Comparison of ENCODE assay signal across 8 cellular contexts in genomic region chr17:7857724-7858486, GRCh38. TPM values are rescaled to one million over a fixed set of nuclear protein-coding genes. Genes with fewer than 3 reads are reported as not detected.
DNase-seq lines count a peak whose midpoint lies in the region; ATAC-seq and TF ChIP-seq lines count a peak whose summit lies in the region.

CYB5D1 (plus strand) TSS chr17:7858003; CDS start chr17:7858135, 132 bp downstream.

- H3K4me3 Mint-ChIP-seq in CD8-positive, alpha-beta T cell, result no peak within 1 kb of the TSS

- peak within 1 kb of the TSS; percentile 90 for H3K9ac ChIP-seq in OCI-LY3 (ENCODE audit: low read length)

- no peaks in the 10 kb centered on the region for H3K27me3 Mint-ChIP-seq in CD8-positive, alpha-beta T cell (ENCODE audit: low read depth)

- H3K79me2 ChIP-seq in OCI-LY3 (ENCODE audit: low read length), result peaks cover 10% of the 10 kb centered on the region; the same call in 1 of the 2 replicates

- H4K20me1 ChIP-seq in OCI-LY3 (ENCODE audit: insufficient read depth, low read length), result no peaks in the 10 kb centered on the region

- H3K27me3 ChIP-seq in CD8-positive, alpha-beta T cell (ENCODE audit: insufficient read depth, low read length), result no peaks in the 10 kb centered on the region
- no peaks in the 10 kb centered on the region for H3K27me3 ChIP-seq in OCI-LY3 (ENCODE audit: low read depth, low read length)
- H3K27me3 ChIP-seq in esophagus (ENCODE audit: control insufficient read depth in 1 of 2, insufficient read depth in 2 of 2, low read length in 2 of 2), result no peaks in the 10 kb centered on the region
- no peaks in the 10 kb centered on the region for H3K27me3 ChIP-seq in muscle layer of duodenum (ENCODE audit: low read depth, low read length)

- peak within 1 kb of the TSS; percentile 71 for H3K27ac Mint-ChIP-seq in CD8-positive, alpha-beta T cell

- WGBS in esophagus, 2 donors, result 2% methylated on average over 48 of the region's 48 CpGs

- H3K27ac ChIP-seq in CD8-positive, alpha-beta T cell (ENCODE audit: low read depth, low read length), result peak within 1 kb of the TSS; percentile 94
- peak within 1 kb of the TSS; percentile 92 for H3K27ac ChIP-seq in OCI-LY3 (ENCODE audit: low read length)
- peak within 1 kb of the TSS; percentile 92 to 98 for H3K27ac ChIP-seq in esophagus (ENCODE audit: low read depth in 2 of 2, low read length in 1 of 2)
- H3K27ac ChIP-seq in muscle layer of duodenum (ENCODE audit: low read length), result peak within 1 kb of the TSS; percentile 100

- H3K36me3 Mint-ChIP-seq in CD8-positive, alpha-beta T cell, result peaks cover 11% of the 10 kb centered on the region

- H3K9me3 ChIP-seq in CD8-positive, alpha-beta T cell (ENCODE audit: low read length), result no peaks in the 10 kb centered on the region
- H3K9me3 ChIP-seq in OCI-LY3 (ENCODE audit: insufficient read depth, low read length) (no peaks in the 10 kb centered on the region), esophagus (ENCODE audit: control insufficient read depth in 2 of 2, insufficient read depth in 1 of 2, low read depth in 1 of 2, low read length in 1 of 2) (no peaks in the 10 kb centered on the region), muscle layer of duodenum (ENCODE audit: control insufficient read depth in 1 of 2, low read length in 2 of 2) (no peaks in the 10 kb centered on the region)

- peaks cover 6% of the 10 kb centered on the region for H3K4me1 Mint-ChIP-seq in CD8-positive, alpha-beta T cell (ENCODE audit: low read depth)

- peak within 1 kb of the TSS; percentile 93 for H2AFZ ChIP-seq in OCI-LY3 (ENCODE audit: low read depth, low read length)

- DNase-seq in CD8-positive, alpha-beta T cell, result peak; percentile 74 to 92 (median 85)
- DNase-seq in HPDE6-E6E7 (ENCODE audit: extremely low spot score) (peak; percentile 49), activated T-cell treated with anti-CD3 and anti-CD28 coated beads for 1 hour (ENCODE audit: low read depth) (peak; percentile 81)
- peak; percentile 76 to 87 for DNase-seq in stimulated activated CD8-positive, alpha-beta memory T cell treated with anti-CD3 and anti-CD28 coated beads, Interleukin-7, amount 100 ng/mL, for 4 hours (ENCODE audit: low read depth in 2 of 2)

- peak within 1 kb of the TSS; percentile 98 for H3K4me3 ChIP-seq in CD8-positive, alpha-beta T cell (ENCODE audit: low read depth, low read length)
- peak within 1 kb of the TSS; percentile 90 for H3K4me3 ChIP-seq in OCI-LY3 (ENCODE audit: low read length)
- H3K4me3 ChIP-seq in esophagus (ENCODE audit: low read depth in 1 of 2, low read length in 2 of 2), result peak within 1 kb of the TSS; percentile 56 to 82
- H3K4me3 ChIP-seq in muscle layer of duodenum (ENCODE audit: low read depth in 1 of 2, low read length in 2 of 2), result peak within 1 kb of the TSS; percentile 90 to 97

- H3K36me3 ChIP-seq in CD8-positive, alpha-beta T cell (ENCODE audit: insufficient read depth, low read length), result peaks cover 3% of the 10 kb centered on the region
- H3K36me3 ChIP-seq in OCI-LY3 (replicated peaks; ENCODE audit: low read depth, low read length) (peaks cover 11% of the 10 kb centered on the region), esophagus (ENCODE audit: control insufficient read depth in 2 of 2, insufficient read depth in 2 of 2, low read length in 1 of 2) (peaks cover 0 to 4% of the 10 kb centered on the region in 2 donors), muscle layer of duodenum (ENCODE audit: control insufficient read depth in 1 of 2, insufficient read depth in 2 of 2, low read length in 2 of 2) (peaks cover 6 to 30% of the 10 kb centered on the region in 2 donors)

- H3K4me1 ChIP-seq in CD8-positive, alpha-beta T cell (ENCODE audit: insufficient read depth, low read length), result peaks cover 26% of the 10 kb centered on the region
- peaks cover 14% of the 10 kb centered on the region for H3K4me1 ChIP-seq in OCI-LY3 (ENCODE audit: low read length)
- H3K4me1 ChIP-seq in esophagus (ENCODE audit: control insufficient read depth in 2 of 2, insufficient read depth in 2 of 2, low read length in 1 of 2), result peaks cover 6 to 21% of the 10 kb centered on the region in 2 donors
- peaks cover 18 to 30% of the 10 kb centered on the region in 2 donors for H3K4me1 ChIP-seq in muscle layer of duodenum (ENCODE audit: control insufficient read depth in 1 of 2, insufficient read depth in 2 of 2, low read length in 2 of 2)

- no peak for TF ChIP-seq CTCF in CD8-positive, alpha-beta T cell (IDR thresholded peaks at IDR 0.05)
- no peak for TF ChIP-seq CTCF in OCI-LY3 (IDR thresholded peaks at IDR 0.05; ENCODE audit: low read depth, low read length)

- no peaks in the 10 kb centered on the region for H3K9me3 Mint-ChIP-seq in CD8-positive, alpha-beta T cell

- peak within 1 kb of the TSS; percentile 96 for H3K4me2 ChIP-seq in OCI-LY3 (ENCODE audit: low read length)

- peak; percentile 53 for ATAC-seq in CD8-positive, alpha-beta T cell
- ATAC-seq in GM21360 (IDR thresholded peaks at IDR 0.05; ENCODE audit: unreplicated experiment), result peak; percentile 29

- POLR2A ChIA-PET in CD8-positive, alpha-beta T cell (lab: Charles Lee), result interaction anchor here (0.6 to 2.7 kb wide), 12 partner anchors 11 to 620 kb away, joined by 3 to 37 read pairs (median 7); partner anchors contain the start of genes KDM6B and RNF227

- CTCF ChIA-PET in CD8-positive, alpha-beta T cell (lab: Charles Lee), result interaction anchor here (0.7 to 14.3 kb wide), 9 partner anchors 16 to 132 kb away, joined by 3 to 178 read pairs (median 4); partner anchors contain the start of gene KDM6B

- intact Hi-C loops in CD8-positive, alpha-beta T cell (cut with DNase I, micrococcal nuclease), result loop anchor here (1.0 to 5.0 kb wide), 10 partner anchors 14 to 619 kb away; partner anchors contain the start of genes CNTROB (in 2 of the 2), TP53 (in 2 of the 2), EIF5A (in 1 of the 2) and PHF23 (in 1 of the 2)

RNA-seq across cellular contexts. Expression of gene CYB5D1, which starts in this region (rescaled TPM):
- total RNA-seq in CD8-positive, alpha-beta T cell, result 10 to 100 TPM; 10.4 to 12.4 TPM
- 1 to 10 TPM; 4.7 to 6.3 TPM for polyA plus RNA-seq in esophagus

Comparison
In these comparisons a context has a peak if more than half of its experiments do, and no peak if none do; other contexts are left out.
1. Peak in every context shown above with its lines: DNase-seq, ATAC-seq, H3K4me3 ChIP-seq and H3K27ac ChIP-seq.